Comparison of ENCODE assay signal across 9 cellular contexts in the genomic region with DNA sequence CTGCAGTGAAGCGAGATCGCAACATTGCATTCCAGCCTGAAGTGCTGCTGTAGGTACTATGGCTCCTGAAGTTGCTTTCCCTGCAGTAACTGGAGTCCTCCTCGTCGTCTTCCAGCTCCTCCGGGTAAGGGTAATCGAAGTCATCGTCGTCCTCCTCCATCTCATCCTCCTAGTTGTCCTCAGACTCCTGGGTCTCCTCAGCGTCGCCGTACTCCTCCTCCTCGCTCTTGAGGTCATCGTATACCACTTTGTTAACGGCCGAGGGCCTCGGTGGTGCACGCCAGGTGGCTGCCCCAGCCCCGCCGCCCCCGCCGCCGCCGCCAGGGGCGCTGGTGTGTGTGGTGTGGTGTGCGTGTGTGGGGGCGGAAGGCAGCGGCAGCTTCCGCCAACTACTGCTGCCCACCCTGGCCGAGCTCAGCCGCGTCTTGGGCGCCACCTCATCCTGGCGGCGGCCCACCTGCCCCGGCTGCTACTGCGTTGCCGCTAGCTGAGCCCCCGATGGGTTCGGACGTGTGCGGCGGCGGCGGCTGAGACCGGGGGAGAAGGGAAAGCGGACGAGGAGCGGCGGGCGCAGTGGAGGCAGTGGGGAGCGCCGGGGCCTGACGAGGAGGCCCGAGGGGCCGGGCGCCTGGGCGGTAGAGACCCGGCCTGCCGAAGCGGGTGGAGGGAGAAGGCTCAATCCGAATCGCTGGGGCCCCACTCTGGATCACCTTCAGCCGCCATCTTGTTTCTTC. TPM values are rescaled to one million over a fixed set of nuclear protein-coding genes. Genes with fewer than 3 reads are reported as not detected.
A peak's percentile ranks its signal among the peaks of the same experiment; 100 is the strongest.
DNase-seq lines count a peak whose midpoint lies in the region; ATAC-seq and TF ChIP-seq lines count a peak whose summit lies in the region.
"Had no signal": no experiment of that assay in that cellular context is flagged by ENCODE, and none has a peak within 500 bp of the region (broad histone marks: within the 10 kb centered on the region; RNA-seq: fewer than 3 reads in every experiment).

No MANE protein-coding gene starts in this region.

- intact Hi-C loops in breast epithelium (cut with DNase I; ENCODE audit: low total_unique reads) (no loop called here), MCF 10A (cut with micrococcal nuclease) (no loop called here)

- TF ChIP-seq CTCF in breast epithelium (IDR thresholded peaks at IDR 0.05) (peak in 2 of 3 donors; percentile 15 to 22), MCF 10A (IDR thresholded peaks at IDR 0.05; ENCODE audit: unreplicated experiment) (no peak), kidney epithelial cell (IDR thresholded peaks at IDR 0.05; ENCODE audit: insufficient read depth, low read length, poor library complexity, severe bottlenecking) (peak; percentile 36)

- H3K4me1 Mint-ChIP-seq in MCF 10A (ENCODE audit: insufficient read depth, unreplicated experiment) = no peaks in the 10 kb centered on the region
- H3K4me1 Mint-ChIP-seq in T-helper 17 cell = peaks cover 9% of the 10 kb centered on the region

- H3K9me3 Mint-ChIP-seq in MCF 10A (ENCODE audit: unreplicated experiment) = no peaks in the 10 kb centered on the region

- ATAC-seq in HG03139 (IDR thresholded peaks at IDR 0.05; ENCODE audit: unreplicated experiment) (peak; percentile 99), T-helper 17 cell (peak; percentile 95)

- H3K4me3 Mint-ChIP-seq in MCF 10A (ENCODE audit: unreplicated experiment) = no peak overlapping the region
- H3K4me3 Mint-ChIP-seq in T-helper 17 cell = peak overlapping the region; percentile 82

- H3K27ac ChIP-seq in breast epithelium = peak overlapping the region; percentile 84 to 90
- H3K27ac ChIP-seq: C4-2B had no signal

- H3K27me3 ChIP-seq in breast epithelium (peaks cover 0 to under 1% of the 10 kb centered on the region in 2 donors), kidney epithelial cell (ENCODE audit: control insufficient read depth, insufficient read depth, low read length) (peaks cover under 1% of the 10 kb centered on the region), HAP-1 (ENCODE audit: low read depth) (no peaks in the 10 kb centered on the region)

- no peak overlapping the region for H3K27ac Mint-ChIP-seq in MCF 10A (ENCODE audit: low read depth, unreplicated experiment)
- H3K27ac Mint-ChIP-seq in T-helper 17 cell = no peak overlapping the region

- peak; percentile 38 to 66 for DNase-seq in breast epithelium (ENCODE audit: low spot score in 2 of 2)
- DNase-seq in MCF 10A (ENCODE audit: unreplicated experiment) = no peak
- peak; percentile 70 to 80 (median 73) for DNase-seq in T-helper 17 cell
- peak; percentile 34 for DNase-seq in astrocyte of the hippocampus (ENCODE audit: low read depth, low spot score)
- DNase-seq in kidney epithelial cell (ENCODE audit: low read depth) = no peak
- DNase-seq in stimulated activated CD4-positive, alpha-beta T cell treated with anti-CD3 and anti-CD28 coated beads, Interleukin-4, amount 100 ng/mL, for 24 hours = peak; percentile 81
- no peak for DNase-seq in HAP-1 (ENCODE audit: low spot score in 2 of 2)

- H3K36me3 Mint-ChIP-seq in MCF 10A (ENCODE audit: insufficient read depth, unreplicated experiment) (no peaks in the 10 kb centered on the region), T-helper 17 cell (ENCODE audit: low read depth) (no peaks in the 10 kb centered on the region)

- in situ Hi-C loops in HAP-1 (cut with MboI; ENCODE audit: low sequenced_read_pairs) = no loop called here

- TF ChIP-seq POLR2A in breast epithelium (IDR thresholded peaks at IDR 0.05) = no peak

- H3K36me3 ChIP-seq in breast epithelium = no peaks in the 10 kb centered on the region
- H3K36me3 ChIP-seq in kidney epithelial cell (ENCODE audit: control insufficient read depth, insufficient read depth, low read length) = no peaks in the 10 kb centered on the region
- no peaks in the 10 kb centered on the region for H3K36me3 ChIP-seq in HAP-1 (replicated peaks)

- CTCF ChIA-PET in MCF 10A (lab: Yijun Ruan, JAX) = no interaction called here

- POLR2A ChIA-PET in MCF 10A (lab: Yijun Ruan, JAX) = no interaction called here

- H3K9me3 ChIP-seq in breast epithelium (no peaks in the 10 kb centered on the region), T-helper 17 cell (ENCODE audit: control insufficient read depth, low read length, poor library complexity, severe bottlenecking) (no peaks in the 10 kb centered on the region), HAP-1 (no peaks in the 10 kb centered on the region)

- BruUV-seq in MCF 10A (replicated peaks; lab: Mats Ljungman, UMichigan) = no TSS peak

- H3K4me1 ChIP-seq in breast epithelium = no peaks in the 10 kb centered on the region
- no peaks in the 10 kb centered on the region for H3K4me1 ChIP-seq in HAP-1

- H3K27me3 Mint-ChIP-seq in MCF 10A (ENCODE audit: insufficient read depth, unreplicated experiment) = no peaks in the 10 kb centered on the region
- H3K27me3 Mint-ChIP-seq in T-helper 17 cell = no peaks in the 10 kb centered on the region

- H3K4me3 ChIP-seq in breast epithelium (peak overlapping the region; percentile 56 to 90 (median 65)), kidney epithelial cell (ENCODE audit: low read depth, low read length) (peak overlapping the region; percentile 61), HAP-1 (no peak overlapping the region)

RNA-seq across cellular contexts. Expression of a gene that starts 11.8 kb away (rescaled TPM):
- 10 to 100 TPM; 18.7 to 27.4 (median 25.0) TPM for total RNA-seq in breast epithelium
- 21.9 and 22.2 TPM in 2 replicates for total RNA-seq in MCF 10A (2022)
- 10 to 100 TPM; 16.4 to 22.0 TPM for total RNA-seq in T-helper 17 cell
- total RNA-seq in kidney epithelial cell = 24.6 and 27.9 TPM in 2 replicates

Comparison
In these comparisons a context has a peak if more than half of its experiments do, and no peak if none do; other contexts are left out.
1. DNase-seq: peak in breast epithelium (2 of 2), T-helper 17 cell (3 of 3), astrocyte of the hippocampus (single experiment) and stimulated activated CD4-positive, alpha-beta T cell treated with anti-CD3 and anti-CD28 coated beads, Interleukin-4, amount 100 ng/mL, for 24 hours (single experiment); none in MCF 10A (single experiment), kidney epithelial cell (single experiment) and HAP-1 (0 of 2).